In genomic region chr16:22848451-22848850, GRCh38 we compare ENCODE assay signal across 33 cellular contexts. TPM values are rescaled to one million over a fixed set of nuclear protein-coding genes. Genes with fewer than 3 reads are reported as not detected.
"Had no signal": no experiment of that assay in that cellular context is flagged by ENCODE, and none has a peak within 500 bp of the region (broad histone marks: within the 10 kb centered on the region; RNA-seq: fewer than 3 reads in every experiment).

No MANE protein-coding gene starts in this region.

- H2AFZ ChIP-seq: hepatocyte had no signal

- FAIRE-seq: colon, endometrium, pancreas had no signal

- H3K36me3 Mint-ChIP-seq: activated naive CD4-positive, alpha-beta T cell treated with anti-CD3 and anti-CD28 coated beads, Interleukin-2, amount 50 U/mL, for 72 hours; naive B cell; stimulated activated memory B cell treated with anti-CD40 and anti-IgM and Interleukin-4, amounts not matched to agents 10 μg/mL and 1 μg/mL and 100 μg/mL, for 72 hours had no signal

- H3K4me3 ChIP-seq: gastroesophageal sphincter, hepatocyte, left lung, lower lobe of right lung, pancreas, prostate gland, right atrium auricular region, smooth muscle cell, thyroid gland, upper lobe of left lung had no signal

- ATAC-seq: activated naive CD4-positive, alpha-beta T cell treated with anti-CD3 and anti-CD28 coated beads, Interleukin-2, amount 50 U/mL, for 72 hours; activated T-cell treated with anti-CD3 and anti-CD28 coated beads, Interleukin-2, amount 50 U/mL, for 72 hours; gastroesophageal sphincter; left lung; lower lobe of right lung; pancreas; stimulated activated memory B cell treated with anti-CD40 and anti-IgM and Interleukin-4, amounts not matched to agents 10 μg/mL and 1 μg/mL and 100 μg/mL, for 72 hours; stimulated activated naive CD8-positive, alpha-beta T cell treated with anti-CD3 and anti-CD28 coated beads, Interleukin-15, amount 100 ng/mL, for 72 hours had no signal

- H3K4me3 Mint-ChIP-seq: activated T-cell treated with anti-CD3 and anti-CD28 coated beads, Interleukin-2, amount 50 U/mL, for 72 hours; naive B cell; nephron progenitor cell; stimulated activated memory B cell treated with anti-CD40 and anti-IgM and Interleukin-4, amounts not matched to agents 10 μg/mL and 1 μg/mL and 100 μg/mL, for 72 hours; stimulated activated naive CD8-positive, alpha-beta T cell treated with anti-CD3 and anti-CD28 coated beads, Interleukin-15, amount 100 ng/mL, for 72 hours; T-helper 2 cell treated with Interferon-gamma antibody and Interleukin-4, amounts not matched to agents 5 μg/mL and 100 μg/mL, for 36 hours had no signal

- H3K4me1 ChIP-seq: gastroesophageal sphincter, left lung, lower lobe of right lung, pancreas, prostate gland, right atrium auricular region, thyroid gland, upper lobe of left lung had no signal

- H3K27me3 ChIP-seq: pancreas, right atrium auricular region, thyroid gland, upper lobe of left lung had no signal

- H3K4me2 ChIP-seq: hepatocyte, smooth muscle cell had no signal

- H3K4me1 Mint-ChIP-seq: naive B cell, nephron progenitor cell had no signal

- DNase-seq: activated CD4-positive, alpha-beta T cell treated with anti-CD3 and anti-CD28 coated beads for 4 hours; activated CD4-positive, alpha-beta T cell treated with anti-CD3 and anti-CD28 coated beads, Interleukin-2, amount 50 U/mL, for 4 hours; activated CD4-positive, CD25-positive, alpha-beta regulatory T cell; activated naive CD4-positive, alpha-beta T cell; activated T-cell treated with anti-CD3 and anti-CD28 coated beads for 4 hours; activated T-cell treated with anti-CD3 and anti-CD28 coated beads, Interleukin-2, amount 50 U/mL, for 72 hours; anterior cingulate cortex; effector CD4-positive, alpha-beta T cell; left lung; lower lobe of right lung; naive B cell; nephron progenitor cell; pancreas; stimulated activated CD4-positive, alpha-beta T cell treated with anti-CD3 and anti-CD28 coated beads, Interleukin-1b, Interleukin-23, amount 100 ng/mL, for 48 hours; stimulated activated CD4-positive, alpha-beta T cell treated with anti-CD3 and anti-CD28 coated beads, Interleukin-4, amount 100 ng/mL, for 4 hours; stimulated activated CD8-positive, alpha-beta memory T cell treated with anti-CD3 and anti-CD28 coated beads, Interleukin-4, amount 100 ng/mL, for 48 hours; stimulated activated naive CD8-positive, alpha-beta T cell treated with anti-CD3 and anti-CD28 coated beads, Interleukin-15, amount 100 ng/mL, for 72 hours; substantia nigra; T-helper 1 cell; thyroid gland; upper lobe of left lung had no signal

- H3K9me3 ChIP-seq: gastroesophageal sphincter, left lung, lower lobe of right lung, pancreas, prostate gland, right atrium auricular region, thyroid gland, upper lobe of left lung had no signal

- H3K79me2 ChIP-seq: hepatocyte had no signal

- H3K27ac Mint-ChIP-seq: activated naive CD4-positive, alpha-beta T cell treated with anti-CD3 and anti-CD28 coated beads, Interleukin-2, amount 50 U/mL, for 72 hours; activated T-cell treated with anti-CD3 and anti-CD28 coated beads, Interleukin-2, amount 50 U/mL, for 72 hours; naive B cell; nephron progenitor cell; stimulated activated memory B cell treated with anti-CD40 and anti-IgM and Interleukin-4, amounts not matched to agents 10 μg/mL and 1 μg/mL and 100 μg/mL, for 72 hours; stimulated activated naive CD8-positive, alpha-beta T cell treated with anti-CD3 and anti-CD28 coated beads, Interleukin-15, amount 100 ng/mL, for 72 hours; T-helper 2 cell treated with Interferon-gamma antibody and Interleukin-4, amounts not matched to agents 5 μg/mL and 100 μg/mL, for 36 hours had no signal

- H3K27ac ChIP-seq: gastroesophageal sphincter, hepatocyte, left lung, lower lobe of right lung, pancreas, prostate gland, right atrium auricular region, thyroid gland, upper lobe of left lung had no signal

- H3K9me3 Mint-ChIP-seq: activated naive CD4-positive, alpha-beta T cell treated with anti-CD3 and anti-CD28 coated beads, Interleukin-2, amount 50 U/mL, for 72 hours; activated T-cell treated with anti-CD3 and anti-CD28 coated beads, Interleukin-2, amount 50 U/mL, for 72 hours; naive B cell; nephron progenitor cell; stimulated activated naive CD8-positive, alpha-beta T cell treated with anti-CD3 and anti-CD28 coated beads, Interleukin-15, amount 100 ng/mL, for 72 hours; T-helper 2 cell treated with Interferon-gamma antibody and Interleukin-4, amounts not matched to agents 5 μg/mL and 100 μg/mL, for 36 hours had no signal

- H3K36me3 ChIP-seq: gastroesophageal sphincter, left lung, lower lobe of right lung, pancreas, prostate gland, right atrium auricular region, thyroid gland, upper lobe of left lung had no signal

RNA-seq across cellular contexts. Expression of gene HS3ST2, which starts 34.5 kb away (rescaled TPM):
- total RNA-seq: activated naive CD4-positive, alpha-beta T cell treated with anti-CD3 and anti-CD28 coated beads, Interleukin-2, amount 50 U/mL, for 72 hours; activated T-cell treated with anti-CD3 and anti-CD28 coated beads, Interleukin-2, amount 50 U/mL, for 72 hours; dermis blood vessel endothelial cell; epithelial cell of proximal tubule; smooth muscle cell had no signal
- polyA plus RNA-seq: hepatocyte, smooth muscle cell had no signal
